In genomic region chr1:101436100-101436511, GRCh38 we compare ENCODE assay signal across 15 cellular contexts.
DNase-seq lines count a peak whose midpoint lies in the region; ATAC-seq and FAIRE-seq lines count a peak whose summit lies in the region.
"Had no signal": no experiment of that assay in that cellular context is flagged by ENCODE, and none has a peak within 500 bp of the region (broad histone marks: within the 10 kb centered on the region; RNA-seq: fewer than 3 reads in every experiment).

No MANE protein-coding gene starts in this region.

- no peak for DNase-seq in naive thymus-derived CD8-positive, alpha-beta T cell
- no peak for DNase-seq in stimulated activated CD4-positive, alpha-beta T cell treated with anti-CD3 and anti-CD28 coated beads, Interleukin-4, amount 100 ng/mL, for 24 hours
- DNase-seq in A172 (ENCODE audit: low spot score) (no peak), HTR-8/SVneo (ENCODE audit: insufficient read length, low spot score) (no peak)
- DNase-seq: activated CD4-positive, CD25-positive, alpha-beta regulatory T cell treated with anti-CD3 and anti-CD28 coated beads, Interleukin-2, amount 50 U/mL, for 72 hours; activated naive CD4-positive, alpha-beta T cell treated with anti-CD3 and anti-CD28 coated beads, Interleukin-2, amount 10 ng/mL, durations not matched to agents 7 days and 5 days; C1 segment of cervical spinal cord; foreskin fibroblast; NCI-H2171; nucleus accumbens; Right ventricle myocardium superior had no signal

- peak; percentile 71 for ATAC-seq in GM18498 (IDR thresholded peaks at IDR 0.05; ENCODE audit: unreplicated experiment)
- peak; percentile 63 for ATAC-seq in GM19452 (IDR thresholded peaks at IDR 0.05; ENCODE audit: unreplicated experiment)
- peak; percentile 61 for ATAC-seq in HG02884 (IDR thresholded peaks at IDR 0.05; ENCODE audit: unreplicated experiment)
- peak; percentile 55 for ATAC-seq in HG03565 (IDR thresholded peaks at IDR 0.05; ENCODE audit: unreplicated experiment)
- ATAC-seq in naive thymus-derived CD8-positive, alpha-beta T cell, result no peak

- no peak for FAIRE-seq in HTR-8/SVneo (lab: Jason Lieb, UNC)

- no peak overlapping the region for H3K27ac Mint-ChIP-seq in naive thymus-derived CD8-positive, alpha-beta T cell
- H3K27ac Mint-ChIP-seq: activated naive CD4-positive, alpha-beta T cell treated with anti-CD3 and anti-CD28 coated beads, Interleukin-2, amount 10 ng/mL, durations not matched to agents 7 days and 5 days had no signal

- H3K9me3 Mint-ChIP-seq in naive thymus-derived CD8-positive, alpha-beta T cell, result no peaks in the 10 kb centered on the region
- H3K9me3 Mint-ChIP-seq: activated naive CD4-positive, alpha-beta T cell treated with anti-CD3 and anti-CD28 coated beads, Interleukin-2, amount 10 ng/mL, durations not matched to agents 7 days and 5 days had no signal

- POLR2A ChIA-PET in naive thymus-derived CD8-positive, alpha-beta T cell (lab: Charles Lee), result no interaction called here

- peaks cover 0 to 17% (median 0%) of the 10 kb centered on the region in 4 donors for H3K4me1 Mint-ChIP-seq in naive thymus-derived CD8-positive, alpha-beta T cell
- H3K4me1 Mint-ChIP-seq: activated naive CD4-positive, alpha-beta T cell treated with anti-CD3 and anti-CD28 coated beads, Interleukin-2, amount 10 ng/mL, durations not matched to agents 7 days and 5 days had no signal

- H3K36me3 Mint-ChIP-seq in naive thymus-derived CD8-positive, alpha-beta T cell, result no peaks in the 10 kb centered on the region
- H3K36me3 Mint-ChIP-seq: activated naive CD4-positive, alpha-beta T cell treated with anti-CD3 and anti-CD28 coated beads, Interleukin-2, amount 10 ng/mL, durations not matched to agents 7 days and 5 days had no signal

- peaks cover 0 to 11% (median 4%) of the 10 kb centered on the region in 5 donors for H3K27me3 Mint-ChIP-seq in naive thymus-derived CD8-positive, alpha-beta T cell

- no peak overlapping the region for H3K4me3 Mint-ChIP-seq in naive thymus-derived CD8-positive, alpha-beta T cell
- H3K4me3 Mint-ChIP-seq: activated naive CD4-positive, alpha-beta T cell treated with anti-CD3 and anti-CD28 coated beads, Interleukin-2, amount 10 ng/mL, durations not matched to agents 7 days and 5 days had no signal

Comparison
In these comparisons a context has a peak if more than half of its experiments do, and no peak if none do; other contexts are left out.
1. ATAC-seq: peak in GM18498 (single experiment), GM19452 (single experiment), HG02884 (single experiment) and HG03565 (single experiment); none in naive thymus-derived CD8-positive, alpha-beta T cell (0 of 2).